27 cellular contexts compared by ENCODE assay signal in the genomic region with DNA sequence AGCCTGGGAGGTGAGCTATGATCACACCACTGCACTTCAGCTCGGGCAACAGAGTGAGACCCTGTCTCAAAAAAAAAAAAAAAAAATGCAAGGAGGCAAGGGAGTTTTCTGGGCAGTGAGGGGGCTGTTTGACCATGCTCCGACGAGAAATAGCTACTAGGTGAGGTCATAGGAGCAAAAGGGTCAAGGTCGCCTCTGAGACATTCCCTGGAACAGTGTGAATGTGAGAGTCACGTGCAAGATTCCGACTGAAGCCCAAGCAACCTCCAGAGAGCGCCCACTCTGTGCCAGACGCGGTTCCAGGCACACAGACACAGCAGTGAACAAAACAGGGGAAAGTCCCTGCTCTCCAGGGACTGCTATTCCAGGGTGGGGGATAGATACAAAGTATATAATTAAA. TPM values are rescaled to one million over a fixed set of nuclear protein-coding genes. Genes with fewer than 3 reads are reported as not detected.
DNase-seq lines count a peak whose midpoint lies in the region; ATAC-seq and TF ChIP-seq lines count a peak whose summit lies in the region.
"Had no signal": no experiment of that assay in that cellular context is flagged by ENCODE, and none has a peak within 500 bp of the region (broad histone marks: within the 10 kb centered on the region; RNA-seq: fewer than 3 reads in every experiment).

No MANE protein-coding gene starts in this region.

- H3K27me3 Mint-ChIP-seq in nephron progenitor cell (ENCODE audit: low read depth, poor library complexity) (peaks cover 19% of the 10 kb centered on the region), neural progenitor cell (ENCODE audit: insufficient read depth, low read depth) (peaks cover 15% of the 10 kb centered on the region)
- H3K27me3 Mint-ChIP-seq: CD4-positive, CD25-positive, alpha-beta regulatory T cell had no signal

- H3K9me3 ChIP-seq in neural progenitor cell (ENCODE audit: low read depth) (no peaks in the 10 kb centered on the region), prostate gland (no peaks in the 10 kb centered on the region)
- H3K9me3 ChIP-seq: BE2C had no signal

- no peaks in the 10 kb centered on the region for H4K20me1 ChIP-seq in neural progenitor cell (ENCODE audit: low read depth)
- H4K20me1 ChIP-seq: BLaER1 had no signal

- H2AFZ ChIP-seq in neural progenitor cell (replicated peaks), result no peak overlapping the region

- no peak overlapping the region for H3K4me3 ChIP-seq in neural progenitor cell
- no peak overlapping the region for H3K4me3 ChIP-seq in prostate gland
- H3K4me3 ChIP-seq: BLaER1 had no signal

- no peak for ATAC-seq in GM18870 (IDR thresholded peaks at IDR 0.05; ENCODE audit: unreplicated experiment)

- H3K27ac ChIP-seq in neural progenitor cell, result no peak overlapping the region
- no peak overlapping the region for H3K27ac ChIP-seq in prostate gland
- H3K27ac ChIP-seq: BLaER1 had no signal

- TF ChIP-seq CTCF in nephron progenitor cell (IDR thresholded peaks at IDR 0.05), result no peak
- TF ChIP-seq CTCF in neural progenitor cell (IDR thresholded peaks at IDR 0.05), result no peak
- TF ChIP-seq CTCF in prostate gland (IDR thresholded peaks at IDR 0.05), result no peak

- H3K36me3 ChIP-seq in neural progenitor cell, result no peaks in the 10 kb centered on the region
- no peaks in the 10 kb centered on the region for H3K36me3 ChIP-seq in prostate gland
- H3K36me3 ChIP-seq: BE2C, BLaER1 had no signal

- 82% methylated on average over 9 of the region's 9 CpGs for WGBS in prostate gland

- no peaks in the 10 kb centered on the region for H3F3A ChIP-seq in neural progenitor cell (ENCODE audit: low read depth)

- H3K27ac Mint-ChIP-seq in nephron progenitor cell, result peak overlapping the region; percentile 15
- H3K27ac Mint-ChIP-seq in neural progenitor cell, result peak overlapping the region; percentile 78
- H3K27ac Mint-ChIP-seq: CD14-positive monocyte; CD4-positive, alpha-beta memory T cell; CD4-positive, CD25-positive, alpha-beta regulatory T cell had no signal

- no peaks in the 10 kb centered on the region for H3K79me2 ChIP-seq in neural progenitor cell (ENCODE audit: low read depth)

- H3K4me1 ChIP-seq in neural progenitor cell (no peaks in the 10 kb centered on the region), prostate gland (replicated peaks) (no peaks in the 10 kb centered on the region)
- H3K4me1 ChIP-seq: BE2C, BLaER1 had no signal

- no peak overlapping the region for H3K9ac ChIP-seq in neural progenitor cell
- H3K9ac ChIP-seq: BLaER1 had no signal

- peaks cover 13% of the 10 kb centered on the region for H3K9me3 Mint-ChIP-seq in nephron progenitor cell
- H3K9me3 Mint-ChIP-seq in neural progenitor cell, result peaks cover 3% of the 10 kb centered on the region

- no peaks in the 10 kb centered on the region for H3K27me3 ChIP-seq in neural progenitor cell
- no peaks in the 10 kb centered on the region for H3K27me3 ChIP-seq in prostate gland (replicated peaks; ENCODE audit: insufficient read depth)
- H3K27me3 ChIP-seq: BE2C, BLaER1 had no signal

- intact Hi-C loops in prostate gland (cut with DNase I), result no loop called here

- H3K36me3 Mint-ChIP-seq in nephron progenitor cell (ENCODE audit: low read depth) (no peaks in the 10 kb centered on the region), neural progenitor cell (no peaks in the 10 kb centered on the region)
- H3K36me3 Mint-ChIP-seq: CD14-positive monocyte; CD4-positive, alpha-beta memory T cell; CD4-positive, CD25-positive, alpha-beta regulatory T cell; CD8-positive, alpha-beta memory T cell had no signal

- DNase-seq in ELF-1 (ENCODE audit: low read depth, low spot score) (peak; percentile 15), HEK293T (ENCODE audit: extremely low spot score) (no peak), nephron progenitor cell (no peak), neural progenitor cell (ENCODE audit: low spot score) (no peak), NCI-H1417 (lab: John Stamatoyannopoulos, UW) (no peak), prostate gland (ENCODE audit: low spot score) (no peak)
- DNase-seq in activated CD8-positive, alpha-beta memory T cell treated with anti-CD3 and anti-CD28 coated beads, Interleukin-2, amount 50 U/mL, for 4 hours, result no peak
- DNase-seq: 8988T; ACHN; BE2C; C1 segment of cervical spinal cord; CD4-positive, alpha-beta memory T cell; CD4-positive, CD25-positive, alpha-beta regulatory T cell; CD8-positive, alpha-beta memory T cell; COR-L47; DMS 273 treated with DMSO at 0.1 percent for 48 hours; DMS153; DMS53; DMS79; DND-41; EL; GF-D8 had no signal

- POLR2A ChIA-PET in HEK293T (lab: Yijun Ruan, JAX), result interaction anchor here (0.9 kb wide), 1 partner anchor 21 kb away, joined by 3 read pairs; no protein-coding TSS in a partner anchor

- TF ChIP-seq POLR2A in prostate gland (IDR thresholded peaks at IDR 0.05), result no peak

- H3K4me2 ChIP-seq in neural progenitor cell, result no peak overlapping the region
- H3K4me2 ChIP-seq: BLaER1 had no signal

- no peaks in the 10 kb centered on the region for H3K4me1 Mint-ChIP-seq in nephron progenitor cell
- H3K4me1 Mint-ChIP-seq in neural progenitor cell, result peaks cover 10% of the 10 kb centered on the region
- H3K4me1 Mint-ChIP-seq: CD14-positive monocyte; CD4-positive, alpha-beta memory T cell; CD8-positive, alpha-beta memory T cell had no signal

- CTCF ChIA-PET in HEK293T (lab: Yijun Ruan, JAX), result no interaction called here

- H3K4me3 Mint-ChIP-seq in nephron progenitor cell, result no peak overlapping the region
- no peak overlapping the region for H3K4me3 Mint-ChIP-seq in neural progenitor cell
- H3K4me3 Mint-ChIP-seq: CD14-positive monocyte; CD4-positive, alpha-beta memory T cell; CD4-positive, CD25-positive, alpha-beta regulatory T cell had no signal

TF ChIP-seq in HEK293T, 16 proteins besides CTCF, POLR2A, EP300 and RAD21:
- TF ChIP-seq ELF4 (IDR thresholded peaks at IDR 0.05) (no peak), ZNF384 (IDR thresholded peaks at IDR 0.05) (0 out of 2 replicates have a peak, but pooled peaks have one; percentile 25)

RNA-seq across cellular contexts. Expression of gene ZNRF4, which starts 2.5 kb away (rescaled TPM):
- total RNA-seq in neural progenitor cell (ENCODE audit: low replicate concordance) (not detected in 2 replicates), prostate gland (10 to 100 TPM in 1 of 2 donors, not detected in 1; 13.2 TPM)
- total RNA-seq: A673; CD4-positive, alpha-beta memory T cell; CD4-positive, CD25-positive, alpha-beta regulatory T cell; CD8-positive, alpha-beta memory T cell; Daoy had no signal
